1 cellular context compared by ENCODE assay signal in the genomic region with DNA sequence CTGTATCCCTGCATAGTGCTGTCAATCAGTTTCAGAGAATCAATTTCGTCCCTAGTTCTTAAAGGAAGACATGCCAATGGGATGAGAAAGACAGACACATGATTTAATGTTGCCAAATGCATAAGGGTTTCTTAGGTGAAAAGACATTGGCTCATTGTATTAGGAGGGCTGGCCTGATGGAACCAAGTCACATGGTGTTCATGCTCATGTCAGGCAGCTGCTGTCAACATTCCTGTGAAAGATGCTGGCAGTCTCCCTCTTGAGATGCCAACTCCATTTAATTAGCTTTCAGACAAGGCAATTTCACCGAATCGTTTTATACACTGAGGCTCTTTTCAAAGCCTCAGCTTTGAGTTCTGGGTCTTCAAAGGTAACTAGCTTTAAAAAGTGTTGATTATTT.
TF ChIP-seq lines count a peak whose summit lies in the region.

No MANE protein-coding gene starts in this region.

TF ChIP-seq in SK-N-SH, 30 proteins besides CTCF, POLR2A, EP300 and RAD21 (continued from another document):
- TF ChIP-seq, protein P1, sequence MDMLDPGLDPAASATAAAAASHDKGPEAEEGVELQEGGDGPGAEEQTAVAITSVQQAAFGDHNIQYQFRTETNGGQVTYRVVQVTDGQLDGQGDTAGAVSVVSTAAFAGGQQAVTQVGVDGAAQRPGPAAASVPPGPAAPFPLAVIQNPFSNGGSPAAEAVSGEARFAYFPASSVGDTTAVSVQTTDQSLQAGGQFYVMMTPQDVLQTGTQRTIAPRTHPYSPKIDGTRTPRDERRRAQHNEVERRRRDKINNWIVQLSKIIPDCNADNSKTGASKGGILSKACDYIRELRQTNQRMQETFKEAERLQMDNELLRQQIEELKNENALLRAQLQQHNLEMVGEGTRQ (IDR thresholded peaks at IDR 0.05; ENCODE audit: borderline replicate concordance, low read depth, low read length), result no peak
- TF ChIP-seq, protein P2, sequence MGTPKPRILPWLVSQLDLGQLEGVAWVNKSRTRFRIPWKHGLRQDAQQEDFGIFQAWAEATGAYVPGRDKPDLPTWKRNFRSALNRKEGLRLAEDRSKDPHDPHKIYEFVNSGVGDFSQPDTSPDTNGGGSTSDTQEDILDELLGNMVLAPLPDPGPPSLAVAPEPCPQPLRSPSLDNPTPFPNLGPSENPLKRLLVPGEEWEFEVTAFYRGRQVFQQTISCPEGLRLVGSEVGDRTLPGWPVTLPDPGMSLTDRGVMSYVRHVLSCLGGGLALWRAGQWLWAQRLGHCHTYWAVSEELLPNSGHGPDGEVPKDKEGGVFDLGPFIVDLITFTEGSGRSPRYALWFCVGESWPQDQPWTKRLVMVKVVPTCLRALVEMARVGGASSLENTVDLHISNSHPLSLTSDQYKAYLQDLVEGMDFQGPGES (IDR thresholded peaks at IDR 0.05; ENCODE audit: low read depth, low read length), result no peak
- TF ChIP-seq, protein P3, sequence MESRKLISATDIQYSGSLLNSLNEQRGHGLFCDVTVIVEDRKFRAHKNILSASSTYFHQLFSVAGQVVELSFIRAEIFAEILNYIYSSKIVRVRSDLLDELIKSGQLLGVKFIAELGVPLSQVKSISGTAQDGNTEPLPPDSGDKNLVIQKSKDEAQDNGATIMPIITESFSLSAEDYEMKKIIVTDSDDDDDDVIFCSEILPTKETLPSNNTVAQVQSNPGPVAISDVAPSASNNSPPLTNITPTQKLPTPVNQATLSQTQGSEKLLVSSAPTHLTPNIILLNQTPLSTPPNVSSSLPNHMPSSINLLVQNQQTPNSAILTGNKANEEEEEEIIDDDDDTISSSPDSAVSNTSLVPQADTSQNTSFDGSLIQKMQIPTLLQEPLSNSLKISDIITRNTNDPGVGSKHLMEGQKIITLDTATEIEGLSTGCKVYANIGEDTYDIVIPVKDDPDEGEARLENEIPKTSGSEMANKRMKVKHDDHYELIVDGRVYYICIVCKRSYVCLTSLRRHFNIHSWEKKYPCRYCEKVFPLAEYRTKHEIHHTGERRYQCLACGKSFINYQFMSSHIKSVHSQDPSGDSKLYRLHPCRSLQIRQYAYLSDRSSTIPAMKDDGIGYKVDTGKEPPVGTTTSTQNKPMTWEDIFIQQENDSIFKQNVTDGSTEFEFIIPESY (IDR thresholded peaks at IDR 0.05; ENCODE audit: borderline replicate concordance, low read depth), result no peak
- TF ChIP-seq CHD2 (IDR thresholded peaks at IDR 0.05; ENCODE audit: low read length, partially characterized antibody) (no peak), JUND (IDR thresholded peaks at IDR 0.05) (no peak), RCOR1 (IDR thresholded peaks at IDR 0.05; ENCODE audit: low read length) (no peak), SMC3 (IDR thresholded peaks at IDR 0.05; ENCODE audit: low read depth, low read length) (no peak), GABPA (IDR thresholded peaks at IDR 0.05; ENCODE audit: low read depth) (no peak), FOXM1 (IDR thresholded peaks at IDR 0.05; ENCODE audit: low read depth) (no peak), YY1 (IDR thresholded peaks at IDR 0.05; ENCODE audit: low read depth) (no peak), NRF1 (IDR thresholded peaks at IDR 0.05; ENCODE audit: low read depth, low read length) (no peak), RXRA (IDR thresholded peaks at IDR 0.05; ENCODE audit: borderline replicate concordance, low read depth) (no peak), TCF12 (IDR thresholded peaks at IDR 0.05) (no peak)
- TF ChIP-seq, protein P4, sequence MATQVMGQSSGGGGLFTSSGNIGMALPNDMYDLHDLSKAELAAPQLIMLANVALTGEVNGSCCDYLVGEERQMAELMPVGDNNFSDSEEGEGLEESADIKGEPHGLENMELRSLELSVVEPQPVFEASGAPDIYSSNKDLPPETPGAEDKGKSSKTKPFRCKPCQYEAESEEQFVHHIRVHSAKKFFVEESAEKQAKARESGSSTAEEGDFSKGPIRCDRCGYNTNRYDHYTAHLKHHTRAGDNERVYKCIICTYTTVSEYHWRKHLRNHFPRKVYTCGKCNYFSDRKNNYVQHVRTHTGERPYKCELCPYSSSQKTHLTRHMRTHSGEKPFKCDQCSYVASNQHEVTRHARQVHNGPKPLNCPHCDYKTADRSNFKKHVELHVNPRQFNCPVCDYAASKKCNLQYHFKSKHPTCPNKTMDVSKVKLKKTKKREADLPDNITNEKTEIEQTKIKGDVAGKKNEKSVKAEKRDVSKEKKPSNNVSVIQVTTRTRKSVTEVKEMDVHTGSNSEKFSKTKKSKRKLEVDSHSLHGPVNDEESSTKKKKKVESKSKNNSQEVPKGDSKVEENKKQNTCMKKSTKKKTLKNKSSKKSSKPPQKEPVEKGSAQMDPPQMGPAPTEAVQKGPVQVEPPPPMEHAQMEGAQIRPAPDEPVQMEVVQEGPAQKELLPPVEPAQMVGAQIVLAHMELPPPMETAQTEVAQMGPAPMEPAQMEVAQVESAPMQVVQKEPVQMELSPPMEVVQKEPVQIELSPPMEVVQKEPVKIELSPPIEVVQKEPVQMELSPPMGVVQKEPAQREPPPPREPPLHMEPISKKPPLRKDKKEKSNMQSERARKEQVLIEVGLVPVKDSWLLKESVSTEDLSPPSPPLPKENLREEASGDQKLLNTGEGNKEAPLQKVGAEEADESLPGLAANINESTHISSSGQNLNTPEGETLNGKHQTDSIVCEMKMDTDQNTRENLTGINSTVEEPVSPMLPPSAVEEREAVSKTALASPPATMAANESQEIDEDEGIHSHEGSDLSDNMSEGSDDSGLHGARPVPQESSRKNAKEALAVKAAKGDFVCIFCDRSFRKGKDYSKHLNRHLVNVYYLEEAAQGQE (IDR thresholded peaks at IDR 0.05; ENCODE audit: low read depth, low read length), result no peak
- TF ChIP-seq, protein P5, sequence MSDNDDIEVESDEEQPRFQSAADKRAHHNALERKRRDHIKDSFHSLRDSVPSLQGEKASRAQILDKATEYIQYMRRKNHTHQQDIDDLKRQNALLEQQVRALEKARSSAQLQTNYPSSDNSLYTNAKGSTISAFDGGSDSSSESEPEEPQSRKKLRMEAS (IDR thresholded peaks at IDR 0.05; ENCODE audit: low read depth), result no peak
- TF ChIP-seq, protein P6, sequence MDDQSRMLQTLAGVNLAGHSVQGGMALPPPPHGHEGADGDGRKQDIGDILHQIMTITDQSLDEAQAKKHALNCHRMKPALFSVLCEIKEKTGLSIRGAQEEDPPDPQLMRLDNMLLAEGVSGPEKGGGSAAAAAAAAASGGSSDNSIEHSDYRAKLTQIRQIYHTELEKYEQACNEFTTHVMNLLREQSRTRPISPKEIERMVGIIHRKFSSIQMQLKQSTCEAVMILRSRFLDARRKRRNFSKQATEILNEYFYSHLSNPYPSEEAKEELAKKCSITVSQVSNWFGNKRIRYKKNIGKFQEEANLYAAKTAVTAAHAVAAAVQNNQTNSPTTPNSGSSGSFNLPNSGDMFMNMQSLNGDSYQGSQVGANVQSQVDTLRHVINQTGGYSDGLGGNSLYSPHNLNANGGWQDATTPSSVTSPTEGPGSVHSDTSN (IDR thresholded peaks at IDR 0.05), result no peak
- TF ChIP-seq, protein P7, sequence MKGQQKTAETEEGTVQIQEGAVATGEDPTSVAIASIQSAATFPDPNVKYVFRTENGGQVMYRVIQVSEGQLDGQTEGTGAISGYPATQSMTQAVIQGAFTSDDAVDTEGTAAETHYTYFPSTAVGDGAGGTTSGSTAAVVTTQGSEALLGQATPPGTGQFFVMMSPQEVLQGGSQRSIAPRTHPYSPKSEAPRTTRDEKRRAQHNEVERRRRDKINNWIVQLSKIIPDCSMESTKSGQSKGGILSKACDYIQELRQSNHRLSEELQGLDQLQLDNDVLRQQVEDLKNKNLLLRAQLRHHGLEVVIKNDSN (IDR thresholded peaks at IDR 0.05; ENCODE audit: borderline replicate concordance, low read depth), result no peak
